8 cellular contexts compared by ENCODE assay signal in the genomic region with DNA sequence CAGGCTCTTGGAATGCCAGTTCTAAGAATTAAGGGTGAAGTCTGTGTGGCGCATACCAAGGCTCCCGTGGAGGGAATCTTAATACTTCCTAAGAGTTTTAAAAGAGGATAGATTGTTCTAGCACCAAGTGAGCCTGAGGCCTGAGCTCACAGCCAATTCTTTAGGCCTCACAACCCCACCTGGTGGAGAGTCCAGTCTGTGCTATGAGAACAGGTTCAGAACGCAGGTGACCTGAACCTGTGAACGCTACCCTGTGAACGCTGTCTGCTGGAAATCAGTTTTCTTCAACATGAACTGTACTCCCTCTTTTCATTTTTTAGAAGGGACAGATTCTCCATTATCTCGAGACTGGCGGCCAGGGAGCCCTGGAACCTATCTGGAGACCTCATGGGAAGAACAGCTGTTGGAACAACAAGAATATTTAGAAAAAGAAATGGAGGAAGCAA. TPM values are rescaled to one million over a fixed set of nuclear protein-coding genes. Genes with fewer than 3 reads are reported as not detected.
DNase-seq lines count a peak whose midpoint lies in the region; ATAC-seq and TF ChIP-seq lines count a peak whose summit lies in the region.

No MANE protein-coding gene starts in this region.

- WGBS in HUES64 = 16% methylated on average over 7 of the region's 7 CpGs

- peaks cover 42% of the 10 kb centered on the region for H3K4me1 ChIP-seq in HUES64 (ENCODE audit: insufficient read depth, low read length)

- ATAC-seq in HG03469 (IDR thresholded peaks at IDR 0.05; ENCODE audit: unreplicated experiment) = no peak

- no peak overlapping the region; the same call in 1 of the 2 replicates for H3K9ac ChIP-seq in HUES64 (ENCODE audit: low read depth, low read length)

- DNase-seq in activated gamma-delta T cell treated with Interleukin-2 at 50 U/mL for 16 hours = peak; percentile 33
- no peak for DNase-seq in activated gamma-delta T cell (lab: John Stamatoyannopoulos, UW)
- DNase-seq in T-helper 9 cell = peak; percentile 19
- DNase-seq in T47D (ENCODE audit: low read depth in 1 of 2, low spot score in 1 of 2) = peak; percentile 58 to 94
- DNase-seq in kidney epithelial cell (ENCODE audit: low read depth) = peak; percentile 39
- peak; percentile 37 to 48 for DNase-seq in stimulated activated CD4-positive, alpha-beta T cell treated with anti-CD3 and anti-CD28 coated beads, Interleukin-2, amount 100 ng/mL, for 48 hours

- peak; percentile 83 for TF ChIP-seq CTCF in kidney epithelial cell (IDR thresholded peaks at IDR 0.05; ENCODE audit: insufficient read depth, low read length, poor library complexity, severe bottlenecking)

- H3K27me3 ChIP-seq in HUES64 (ENCODE audit: insufficient read depth, low read length) (no peaks in the 10 kb centered on the region), kidney epithelial cell (ENCODE audit: control insufficient read depth, insufficient read depth, low read length) (no peaks in the 10 kb centered on the region)

- in situ Hi-C loops in T47D (cut with HindIII; ENCODE audit: low pct_unique_long_range_greater_than_20kb, low sequenced_read_pairs) = no loop called here

- H3K4me3 ChIP-seq in HUES64 (ENCODE audit: low read length) = peak overlapping the region; percentile 40; the same call in 1 of the 2 replicates
- H3K4me3 ChIP-seq in kidney epithelial cell (ENCODE audit: low read depth, low read length) = no peak overlapping the region

- peaks cover 23% of the 10 kb centered on the region for H3K36me3 ChIP-seq in HUES64 (ENCODE audit: insufficient read depth, low read length)
- no peaks in the 10 kb centered on the region for H3K36me3 ChIP-seq in kidney epithelial cell (ENCODE audit: control insufficient read depth, insufficient read depth, low read length)

- peak overlapping the region; percentile 92; the same call in 1 of the 2 replicates for H3K27ac ChIP-seq in HUES64 (ENCODE audit: low read depth, low read length)

- no peaks in the 10 kb centered on the region for H3K9me3 ChIP-seq in HUES64 (ENCODE audit: insufficient read depth, low read depth, low read length)

RNA-seq across cellular contexts. Expression of a gene that starts 43.2 kb away (rescaled TPM):
- 54.7 TPM for polyA plus RNA-seq in HUES64 (2013, experiment 1 of 2)
- polyA plus RNA-seq in HUES64 (2013, experiment 2 of 2) = 57.2 TPM
- total RNA-seq in kidney epithelial cell = 33.4 and 42.1 TPM in 2 replicates

RNA-seq across cellular contexts. Expression of a gene that starts 44.9 kb away (rescaled TPM):
- polyA plus RNA-seq in HUES64 (2013, experiment 1 of 2) = 8.9 TPM
- polyA plus RNA-seq in HUES64 (2013, experiment 2 of 2) = 10.5 TPM
- total RNA-seq in kidney epithelial cell = 13.2 and 14.4 TPM in 2 replicates
